Comparison of ENCODE assay signal across 11 cellular contexts in genomic region chr2:39470580-39470979, GRCh38. TPM values are rescaled to one million over a fixed set of nuclear protein-coding genes. Genes with fewer than 3 reads are reported as not detected.
A peak's percentile ranks its signal among the peaks of the same experiment; 100 is the strongest.
DNase-seq lines count a peak whose midpoint lies in the region; ATAC-seq, FAIRE-seq and TF ChIP-seq lines count a peak whose summit lies in the region.
"Had no signal": no experiment of that assay in that cellular context is flagged by ENCODE, and none has a peak within 500 bp of the region (broad histone marks: within the 10 kb centered on the region; RNA-seq: fewer than 3 reads in every experiment).

No MANE protein-coding gene starts in this region.

- TF ChIP-seq CTCF in GM12878 (IDR thresholded peaks at IDR 0.05 in 2 of 3, conservative IDR thresholded peaks at IDR 0.05 in 1 of 3; ENCODE audit: control insufficient read depth in 2 of 3, extremely low read depth in 1 of 3, insufficient read depth in 1 of 3, low read depth in 3 of 3, low read length in 3 of 3) (no peak), left lung (IDR thresholded peaks at IDR 0.05) (no peak)

- 48% methylated on average over 3 of the region's 3 CpGs for WGBS in GM12878 (ENCODE audit: insufficient coverage, insufficient replicate concordance, low lambda C conversion rate, missing lambda C conversion rate)

- H3K79me2 ChIP-seq in GM12878 (ENCODE audit: control insufficient read depth, insufficient read depth, low read length), result no peaks in the 10 kb centered on the region

- SMC1A ChIA-PET in GM12878 (lab: Charles Lee; ENCODE audit: uncharacterized antibody, unreplicated experiment), result no interaction called here

- no peak overlapping the region for H2AFZ ChIP-seq in GM12878 (ENCODE audit: control insufficient read depth, low read depth, low read length)

- no peaks in the 10 kb centered on the region for H4K20me1 ChIP-seq in GM12878 (ENCODE audit: control insufficient read depth, insufficient read depth)
- H4K20me1 ChIP-seq: BLaER1 treated with 17β-estradiol and CSF1 and Interleukin-3, amounts not matched to agents 10 nM and 100 nM had no signal

- H3K4me3 ChIP-seq in GM12878 (no peak overlapping the region), left lung (no peak overlapping the region)
- H3K4me3 ChIP-seq: BLaER1 treated with 17β-estradiol and CSF1 and Interleukin-3, amounts not matched to agents 10 nM and 100 nM had no signal

- CTCF ChIA-PET in GM12878 (lab: Yijun Ruan, JAX), result no interaction called here

- no peaks in the 10 kb centered on the region for H3K27me3 ChIP-seq in GM12878 (replicated peaks in 1 of 2; ENCODE audit: control insufficient read depth in 2 of 2, insufficient read depth in 2 of 2, low read length in 1 of 2)
- no peaks in the 10 kb centered on the region for H3K27me3 ChIP-seq in left lung
- H3K27me3 ChIP-seq: BLaER1 treated with 17β-estradiol and CSF1 and Interleukin-3, amounts not matched to agents 10 nM and 100 nM had no signal

- H3K4me1 ChIP-seq in GM12878 (ENCODE audit: control insufficient read depth, insufficient read depth, low read length) (peaks cover 27% of the 10 kb centered on the region), left lung (peaks cover 16 to 17% of the 10 kb centered on the region in 2 donors)

- TF ChIP-seq POLR2A in GM12878 (IDR thresholded peaks at IDR 0.05; ENCODE audit: low read depth, low read length), result no peak

- no peak overlapping the region; the same call in 1 of the 2 replicates for H3K27ac ChIP-seq in GM12878 (ENCODE audit: control insufficient read depth, insufficient read depth)
- no peak overlapping the region for H3K27ac ChIP-seq in left lung
- H3K27ac ChIP-seq: BLaER1 treated with 17β-estradiol and CSF1 and Interleukin-3, amounts not matched to agents 10 nM and 100 nM had no signal

- TF ChIP-seq RAD21 in GM12878 (IDR thresholded peaks at IDR 0.05; ENCODE audit: insufficient read depth, low read depth, low read length), result no peak

- in situ Hi-C loops in GM12878 (cut with MboI), result no loop called here

- H3K9ac ChIP-seq in GM12878 (ENCODE audit: control insufficient read depth, insufficient read depth, low read length), result no peak overlapping the region
- H3K9ac ChIP-seq: BLaER1 treated with 17β-estradiol and CSF1 and Interleukin-3, amounts not matched to agents 10 nM and 100 nM had no signal

- RAD21 ChIA-PET in GM12878 (lab: Charles Lee; ENCODE audit: unreplicated experiment), result no interaction called here

- peak overlapping the region; percentile 26; the same call in 1 of the 2 replicates for H3K4me2 ChIP-seq in GM12878 (ENCODE audit: control insufficient read depth, insufficient read depth)

- ATAC-seq in GM21390 (IDR thresholded peaks at IDR 0.05; ENCODE audit: unreplicated experiment) (peak; percentile 72), HG03039 (IDR thresholded peaks at IDR 0.05; ENCODE audit: unreplicated experiment) (peak; percentile 36), GM12878 (peak; percentile 52), left lung (no peak), GM19397 (IDR thresholded peaks at IDR 0.05; ENCODE audit: unreplicated experiment) (no peak)

- intact Hi-C loops in GM12878 (cut with micrococcal nuclease; ENCODE audit: unreplicated experiment) (no loop called here), left lung (cut with DNase I) (no loop called here)

- FAIRE-seq in GM18507 (lab: Jason Lieb, UNC) (peak; percentile 57), GM12878 (lab: Jason Lieb, UNC) (no peak)

- POLR2A ChIA-PET in GM12878 (lab: Charles Lee), result no interaction called here

- no TSS peak for BruUV-seq in GM12878 (replicated peaks; lab: Mats Ljungman, UMichigan)

- no peak for TF ChIP-seq EP300 in GM12878 (IDR thresholded peaks at IDR 0.05; ENCODE audit: borderline replicate concordance in 1 of 2, control insufficient read depth in 1 of 2, low read depth in 2 of 2, low read length in 2 of 2)

- DNase-seq in GM18507 (ENCODE audit: extremely low spot score, insufficient read length, low read depth) (no peak), GM12878 (ENCODE audit: low read depth, low spot score) (no peak), ureter (ENCODE audit: low spot score) (no peak), HuH-7 (ENCODE audit: low spot score) (no peak), left lung (no peak)
- DNase-seq: activated naive CD4-positive, alpha-beta T cell treated with anti-CD3 and anti-CD28 coated beads, Interleukin-2, amount 50 U/mL, for 16 hours; NCI-H2029 had no signal

- H3K9me3 ChIP-seq in GM12878 (replicated peaks; ENCODE audit: control insufficient read depth, insufficient read depth, low read length), result no peaks in the 10 kb centered on the region
- no peaks in the 10 kb centered on the region for H3K9me3 ChIP-seq in left lung
- H3K9me3 ChIP-seq: BLaER1 treated with 17β-estradiol and CSF1 and Interleukin-3, amounts not matched to agents 10 nM and 100 nM had no signal

- H3K36me3 ChIP-seq in GM12878 (ENCODE audit: control insufficient read depth in 2 of 2, insufficient read depth in 2 of 2, low read length in 1 of 2), result no peaks in the 10 kb centered on the region; a peak in 1 of 4 replicates
- H3K36me3 ChIP-seq in left lung, result no peaks in the 10 kb centered on the region
- H3K36me3 ChIP-seq: BLaER1 treated with 17β-estradiol and CSF1 and Interleukin-3, amounts not matched to agents 10 nM and 100 nM had no signal

TF ChIP-seq in GM12878, 131 proteins besides CTCF, POLR2A, EP300 and RAD21 (continues in another document):
- TF ChIP-seq STAT1 (conservative IDR thresholded peaks at IDR 0.05) (no peak), ZNF217 (IDR thresholded peaks at IDR 0.05) (no peak), EZH2 (IDR thresholded peaks at IDR 0.05; ENCODE audit: borderline replicate concordance, control insufficient read depth, low read depth, low read length) (no peak), NR2C2 (IDR thresholded peaks at IDR 0.05; ENCODE audit: borderline replicate concordance, control insufficient read depth, insufficient read length, low read depth) (no peak), SUPT20H (IDR thresholded peaks at IDR 0.05; ENCODE audit: borderline replicate concordance, control insufficient read depth, low read depth, low read length) (no peak), HDAC2 (IDR thresholded peaks at IDR 0.05) (no peak), ZBED1 (IDR thresholded peaks at IDR 0.05; ENCODE audit: borderline replicate concordance) (no peak), HCFC1 (IDR thresholded peaks at IDR 0.05; ENCODE audit: low read length) (no peak), SREBF2 (IDR thresholded peaks at IDR 0.05; ENCODE audit: low read length) (no peak), REST (IDR thresholded peaks at IDR 0.05; ENCODE audit: low read depth, low read length) (no peak)

RNA-seq across cellular contexts. Expression of gene MAP4K3, which starts 33.5 kb away (rescaled TPM):
- 98.2 and 103 TPM in 2 replicates for total RNA-seq in GM12878 (2013; cell fraction: nucleolus; rRNA removed)
- total RNA-seq in GM12878 (2014; rRNA removed) (0.05 and 0.23 TPM in 2 replicates), GM12878 (2014; rRNA removed; fragmentation: Illumina TruSeq; extraction: Trizol) (0.18 and 0.46 TPM in 2 replicates), GM12878 (2021) (0.61 and 0.95 TPM in 2 replicates), ureter (73.3 TPM), left lung (10 to 100 TPM; 26.0 to 28.6 TPM)
- polyA plus RNA-seq in GM12878 (2011; ENCODE audit: low read depth), result 1.9 TPM
- polyA plus RNA-seq in GM12878 (2011; rRNA removed) (0.68 and 0.98 TPM in 2 replicates), GM12878 (2014; fragmentation: Illumina TruSeq; extraction: Trizol) (0.12 and 0.16 TPM in 2 replicates), GM12878 (2014; fragmentation: Nextera tagmentation; extraction: Ambion mirVana) (under 1 TPM in 1 of 2 experiments, not detected in 1; 0.04 TPM), GM12878 (2014; rRNA removed) (0.05 and 0.14 TPM in 2 replicates), GM12878 (2016; fragmentation: Nextera tagmentation; extraction: Ambion mirVana) (under 1 TPM; 0.21 to 0.38 TPM)
- 0.23 and 0.36 TPM in 2 replicates for polyA plus RNA-seq in GM12878 (2011; cell fraction: cytosol; rRNA removed)
- polyA plus RNA-seq in GM12878 (2011; cell fraction: nucleus; rRNA removed), result 0.54 and 0.73 TPM in 2 replicates
- 2.8 and 3.1 TPM in 2 replicates for polyA plus RNA-seq in GM12878 (2012)
- 0.51 and 0.62 TPM in 2 replicates for polyA minus RNA-seq in GM12878 (2011; rRNA and poly(A)+ RNA removed)
- not detected in 2 replicates for polyA minus RNA-seq in GM12878 (2011; cell fraction: cytosol; rRNA and poly(A)+ RNA removed)
- polyA minus RNA-seq in GM12878 (2011; cell fraction: nucleus; rRNA and poly(A)+ RNA removed), result 0.96 and 1.6 TPM in 2 replicates

Comparison
In these comparisons a context has a peak if more than half of its experiments do, and no peak if none do; other contexts are left out.
1. ATAC-seq: peak in GM21390 (single experiment), HG03039 (single experiment) and GM12878 (single experiment); none in left lung (single experiment) and GM19397 (single experiment).